17 cellular contexts compared by ENCODE assay signal in genomic region chr20:17650301-17650761, GRCh38. TPM values are rescaled to one million over a fixed set of nuclear protein-coding genes. Genes with fewer than 3 reads are reported as not detected.
DNase-seq lines count a peak whose midpoint lies in the region; ATAC-seq and TF ChIP-seq lines count a peak whose summit lies in the region.
"Had no signal": no experiment of that assay in that cellular context is flagged by ENCODE, and none has a peak within 500 bp of the region (broad histone marks: within the 10 kb centered on the region; RNA-seq: fewer than 3 reads in every experiment).

No MANE protein-coding gene starts in this region.

- H3K4me3 ChIP-seq in right lobe of liver, result no peak overlapping the region
- no peak overlapping the region for H3K4me3 ChIP-seq in tibial nerve

- CTCF ChIA-PET in RWPE1 (lab: Yijun Ruan, JAX), result interaction anchor here (1.3 to 2.6 kb wide), 2 partner anchors 145 to 289 kb away, joined by 4 to 13 read pairs; no protein-coding TSS in a partner anchor

- H3K27ac Mint-ChIP-seq in T-helper 17 cell, result peak overlapping the region; percentile 29

- intact Hi-C loops in right lobe of liver (cut with DNase I), result no loop called here

- TF ChIP-seq POLR2A in right lobe of liver (IDR thresholded peaks at IDR 0.05) (no peak), tibial nerve (IDR thresholded peaks at IDR 0.05) (no peak)

- no peak overlapping the region for H3K4me3 Mint-ChIP-seq in T-helper 17 cell

- ATAC-seq in T-helper 17 cell, result no peak
- peak; percentile 12 to 47 (median 31) for ATAC-seq in right lobe of liver

- no peak for TF ChIP-seq EP300 in tibial nerve (IDR thresholded peaks at IDR 0.05)

- peak overlapping the region in 1 of 3 donors; percentile 13 for H3K27ac ChIP-seq in right lobe of liver
- H3K27ac ChIP-seq in tibial nerve, result peak overlapping the region in 3 of 4 donors; percentile 20 to 79 (median 70)
- no peak overlapping the region for H3K27ac ChIP-seq in RWPE1
- H3K27ac ChIP-seq: brain microvascular endothelial cell had no signal

- H3K27me3 ChIP-seq in right lobe of liver (no peaks in the 10 kb centered on the region), tibial nerve (no peaks in the 10 kb centered on the region)
- H3K27me3 ChIP-seq: brain microvascular endothelial cell had no signal

- no peaks in the 10 kb centered on the region for H3K9me3 ChIP-seq in T-helper 17 cell (ENCODE audit: control insufficient read depth, low read length, poor library complexity, severe bottlenecking)
- H3K9me3 ChIP-seq in right lobe of liver, result no peaks in the 10 kb centered on the region
- H3K9me3 ChIP-seq in tibial nerve, result no peaks in the 10 kb centered on the region
- H3K9me3 ChIP-seq: Caco-2 had no signal

- H3K4me1 Mint-ChIP-seq in T-helper 17 cell, result peaks cover 2% of the 10 kb centered on the region

- H3K36me3 Mint-ChIP-seq in T-helper 17 cell (ENCODE audit: low read depth), result no peaks in the 10 kb centered on the region

- H3K36me3 ChIP-seq in right lobe of liver (peaks cover 0 to 14% (median 0%) of the 10 kb centered on the region in 4 donors), tibial nerve (peaks cover 0 to 9% (median 0%) of the 10 kb centered on the region in 3 donors)

- DNase-seq in activated T-cell treated with anti-CD3 and anti-CD28 coated beads, Interleukin-2, amount 50 U/mL, for 1 hour, result peak; percentile 7
- DNase-seq in activated T-cell treated with anti-CD3 and anti-CD28 coated beads, Interleukin-2, amount 50 U/mL, for 48 hours, result no peak
- DNase-seq in T-helper 17 cell, result no peak
- DNase-seq in right lobe of liver, result peak in 2 of 3 donors; percentile 62 to 66
- no peak for DNase-seq in tibial nerve (ENCODE audit: low spot score in 2 of 2)
- no peak for DNase-seq in stimulated activated CD4-positive, alpha-beta T cell treated with anti-CD3 and anti-CD28 coated beads, Interleukin-4, amount 100 ng/mL, for 24 hours
- DNase-seq in RWPE1 (ENCODE audit: low spot score), result no peak
- DNase-seq in activated CD8-positive, alpha-beta memory T cell treated with anti-CD3 and anti-CD28 coated beads for 24 hours, result no peak
- DNase-seq: activated naive CD4-positive, alpha-beta T cell treated with Interleukin-2 at 50 U/mL for 16 hours; brain microvascular endothelial cell; Caco-2; effector memory CD4-positive, alpha-beta T cell; foreskin melanocyte; GDM1; NCI-H1092 treated with DMSO at 0.1 percent for 48 hours had no signal

- peaks cover 0 to 69% (median 38%) of the 10 kb centered on the region in 4 donors for H3K4me1 ChIP-seq in right lobe of liver
- H3K4me1 ChIP-seq in tibial nerve, result peaks cover 0 to 88% (median 56%) of the 10 kb centered on the region in 4 donors

- POLR2A ChIA-PET in RWPE1 (lab: Yijun Ruan, JAX; ENCODE audit: low non-redundant PET), result no interaction called here

- H3K27me3 Mint-ChIP-seq in T-helper 17 cell, result no peaks in the 10 kb centered on the region

- TF ChIP-seq CTCF in right lobe of liver (IDR thresholded peaks at IDR 0.05) (no peak), tibial nerve (IDR thresholded peaks at IDR 0.05) (no peak), RWPE1 (conservative IDR thresholded peaks at IDR 0.05; ENCODE audit: low read depth) (no peak)

- 20% methylated on average over 3 of the region's 5 CpGs for WGBS in right lobe of liver (ENCODE audit: insufficient coverage, low coverage, low lambda C conversion rate, missing lambda C conversion rate)
- WGBS in tibial nerve, 2 donors, result 36 to 40% methylated on average over 5 of the region's 5 CpGs

RNA-seq across cellular contexts. Expression of gene RRBP1, which starts 31.7 kb away (rescaled TPM):
- total RNA-seq in T-helper 17 cell, result 10 to 100 TPM; 31.4 to 37.8 TPM
- total RNA-seq in right lobe of liver, result 100 to 1,000 TPM; 121 to 274 (median 193) TPM
- 100 to 1,000 TPM in 1 of 4 donors, 10 to 100 TPM in 3; 76.5 to 162 (median 83.9) TPM for total RNA-seq in tibial nerve

RNA-seq across cellular contexts. Expression of gene BANF2, which starts 49.4 kb away (rescaled TPM):
- total RNA-seq in T-helper 17 cell (not detected), right lobe of liver (not detected), tibial nerve (not detected)
- total RNA-seq: HT1080, mononuclear cell had no signal

Comparison
In these comparisons a context has a peak if more than half of its experiments do, and no peak if none do; other contexts are left out.
1. DNase-seq: peak in activated T-cell treated with anti-CD3 and anti-CD28 coated beads, Interleukin-2, amount 50 U/mL, for 1 hour (single experiment) and right lobe of liver (2 of 3); none in activated T-cell treated with anti-CD3 and anti-CD28 coated beads, Interleukin-2, amount 50 U/mL, for 48 hours (0 of 2), T-helper 17 cell (0 of 3), tibial nerve (0 of 2), stimulated activated CD4-positive, alpha-beta T cell treated with anti-CD3 and anti-CD28 coated beads, Interleukin-4, amount 100 ng/mL, for 24 hours (single experiment), RWPE1 (single experiment) and activated CD8-positive, alpha-beta memory T cell treated with anti-CD3 and anti-CD28 coated beads for 24 hours (single experiment).